8 cellular contexts compared by ENCODE assay signal in genomic region chr19:7340959-7341837, GRCh38. TPM values are rescaled to one million over a fixed set of nuclear protein-coding genes. Genes with fewer than 3 reads are reported as not detected.
DNase-seq lines count a peak whose midpoint lies in the region; ATAC-seq, FAIRE-seq and TF ChIP-seq lines count a peak whose summit lies in the region.

No MANE protein-coding gene starts in this region.

- no peak overlapping the region for H3K27ac ChIP-seq in A673 (ENCODE audit: low read depth, low read length, poor library complexity, severe bottlenecking)
- no peak overlapping the region for H3K27ac ChIP-seq in coronary artery
- no peak overlapping the region for H3K27ac ChIP-seq in liver (ENCODE audit: low read depth in 1 of 2, low read length in 2 of 2)

- TF ChIP-seq CTCF in A673 (conservative IDR thresholded peaks at IDR 0.05; ENCODE audit: low read depth, low read length) (peak; percentile 92), coronary artery (IDR thresholded peaks at IDR 0.05) (peak; percentile 95), liver (IDR thresholded peaks at IDR 0.05; ENCODE audit: low read depth, low read length, missing input control) (peak; percentile 94)

- ATAC-seq in HG02678 (IDR thresholded peaks at IDR 0.05; ENCODE audit: unreplicated experiment), result no peak

- POLR2A ChIA-PET in A673 (lab: Charles Lee; ENCODE audit: low non-redundant PET), result interaction anchor here (0.7 kb wide), 1 partner anchor 394 kb away, joined by 3 read pairs; no protein-coding TSS in a partner anchor

- BruUV-seq in A673 (replicated peaks; lab: Mats Ljungman, UMichigan), result no TSS peak

- intact Hi-C loops in A673 (cut with micrococcal nuclease; ENCODE audit: unreplicated experiment), result loop anchor here (1.0 to 2.0 kb wide), 2 partner anchors 192 to 239 kb away; no protein-coding TSS in a partner anchor

- no peak overlapping the region for H3K9ac ChIP-seq in liver (ENCODE audit: low read depth in 1 of 2, low read length in 2 of 2)

- H3K36me3 ChIP-seq in A673 (ENCODE audit: insufficient read depth, low read length, poor library complexity, severe bottlenecking) (no peaks in the 10 kb centered on the region), liver (ENCODE audit: control insufficient read depth in 4 of 4, insufficient read depth in 3 of 4, low read depth in 1 of 4, low read length in 3 of 4) (no peaks in the 10 kb centered on the region)

- peak; percentile 94 for FAIRE-seq in GM18507 (lab: Jason Lieb, UNC)

- WGBS in liver, result 32% methylated on average over 22 of the region's 22 CpGs

- H3K27me3 ChIP-seq in A673 (replicated peaks; ENCODE audit: insufficient read depth, low read depth, low read length, poor library complexity) (peaks cover 7% of the 10 kb centered on the region), liver (ENCODE audit: control insufficient read depth in 4 of 4, insufficient read depth in 4 of 4, low read length in 3 of 4) (no peaks in the 10 kb centered on the region)

- H3K4me1 ChIP-seq in A673 (ENCODE audit: insufficient read depth, low read length, poor library complexity, severe bottlenecking) (no peaks in the 10 kb centered on the region), liver (ENCODE audit: control insufficient read depth in 4 of 4, insufficient read depth in 4 of 4, low read length in 3 of 4) (peaks cover 0 to 2% (median 0%) of the 10 kb centered on the region in 4 donors)

- CTCF ChIA-PET in A673 (lab: Charles Lee), result interaction anchor here (0.6 to 1.0 kb wide), 9 partner anchors 18 to 458 kb away, joined by 3 to 12 read pairs (median 5); no protein-coding TSS in a partner anchor

- DNase-seq in A673 (ENCODE audit: low spot score) (peak; percentile 89), GM18507 (ENCODE audit: extremely low spot score, insufficient read length, low read depth) (no peak), NCI-H2227 treated with DMSO at 0.1 percent for 48 hours (lab: John Stamatoyannopoulos, UW) (peak; percentile 68), coronary artery (ENCODE audit: low spot score) (no peak)
- DNase-seq in activated CD4-positive, alpha-beta T cell treated with anti-CD3 and anti-CD28 coated beads for 48 hours, result peak; percentile 91
- DNase-seq in stimulated activated CD4-positive, alpha-beta T cell treated with anti-CD3 and anti-CD28 coated beads, TNF-alpha, amount 100 ng/mL, for 24 hours (ENCODE audit: low read depth in 3 of 3), result peak; percentile 69 to 86 (median 75)

- peak; percentile 97 to 99 for TF ChIP-seq RAD21 in liver (IDR thresholded peaks at IDR 0.05)

- H3K9me3 ChIP-seq in A673 (ENCODE audit: low read depth, low read length, poor library complexity, severe bottlenecking) (no peaks in the 10 kb centered on the region), liver (ENCODE audit: control insufficient read depth in 4 of 4, low read length in 3 of 4) (no peaks in the 10 kb centered on the region)

- H3K4me3 ChIP-seq in A673 (ENCODE audit: low read depth, low read length, poor library complexity, severe bottlenecking), result no peak overlapping the region
- H3K4me3 ChIP-seq in coronary artery, result no peak overlapping the region
- no peak overlapping the region for H3K4me3 ChIP-seq in liver (ENCODE audit: low read depth in 1 of 3, low read length in 3 of 3)

TF ChIP-seq in liver, 16 proteins besides CTCF, POLR2A, EP300 and RAD21:
- TF ChIP-seq SP1 (IDR thresholded peaks at IDR 0.05) (no peak), HNF4G (IDR thresholded peaks at IDR 0.05) (no peak), NR2F2 (IDR thresholded peaks at IDR 0.05) (peak; percentile 35), ZBTB33 (IDR thresholded peaks at IDR 0.05) (no peak)

RNA-seq across cellular contexts. Expression of gene ARHGEF18, which starts 7.5 kb away (rescaled TPM):
- total RNA-seq in A673 (2021) (33.4 and 34.9 TPM in 2 replicates), liver (10 to 100 TPM; 19.2 to 28.8 TPM)
- 10 to 100 TPM in 1 of 2 donors, 1 to 10 TPM in 1; 3.3 to 10.6 TPM for polyA plus RNA-seq in liver

RNA-seq across cellular contexts. Expression of gene INSR, which starts 47.0 kb away (rescaled TPM):
- 12.9 and 15.5 TPM in 2 replicates for total RNA-seq in A673 (2021)
- total RNA-seq in liver, result 10 to 100 TPM; 68.5 to 97.5 TPM
- polyA plus RNA-seq in liver, result 10 to 100 TPM; 16.5 to 33.0 TPM

Comparison
In these comparisons a context has a peak if more than half of its experiments do, and no peak if none do; other contexts are left out.
1. DNase-seq: peak in A673 (single experiment), NCI-H2227 treated with DMSO at 0.1 percent for 48 hours (single experiment), activated CD4-positive, alpha-beta T cell treated with anti-CD3 and anti-CD28 coated beads for 48 hours (single experiment) and stimulated activated CD4-positive, alpha-beta T cell treated with anti-CD3 and anti-CD28 coated beads, TNF-alpha, amount 100 ng/mL, for 24 hours (3 of 3); none in GM18507 (single experiment) and coronary artery (single experiment).
2. Peak in every context shown above with its lines, with median percentiles within 50 percentile points of each other: CTCF ChIP-seq.